ENCODE assay signal across 1 cellular context in genomic region chr22:48351376-48352085, GRCh38.
TF ChIP-seq lines count a peak whose summit lies in the region.

No MANE protein-coding gene starts in this region.

TF ChIP-seq in IMR-90, 13 proteins besides CTCF, POLR2A, EP300 and RAD21 (continued from another document):
- TF ChIP-seq FOS (IDR thresholded peaks at IDR 0.05; ENCODE audit: low read depth, low read length) (no peak), SMC3 (IDR thresholded peaks at IDR 0.05; ENCODE audit: low read depth, low read length) (no peak), MXI1 (IDR thresholded peaks at IDR 0.05; ENCODE audit: borderline replicate concordance, low read depth, low read length) (no peak), RFX5 (IDR thresholded peaks at IDR 0.05; ENCODE audit: low read depth, low read length) (no peak), MAFK (IDR thresholded peaks at IDR 0.05; ENCODE audit: low read depth, low read length) (no peak)
- TF ChIP-seq, protein P1, sequence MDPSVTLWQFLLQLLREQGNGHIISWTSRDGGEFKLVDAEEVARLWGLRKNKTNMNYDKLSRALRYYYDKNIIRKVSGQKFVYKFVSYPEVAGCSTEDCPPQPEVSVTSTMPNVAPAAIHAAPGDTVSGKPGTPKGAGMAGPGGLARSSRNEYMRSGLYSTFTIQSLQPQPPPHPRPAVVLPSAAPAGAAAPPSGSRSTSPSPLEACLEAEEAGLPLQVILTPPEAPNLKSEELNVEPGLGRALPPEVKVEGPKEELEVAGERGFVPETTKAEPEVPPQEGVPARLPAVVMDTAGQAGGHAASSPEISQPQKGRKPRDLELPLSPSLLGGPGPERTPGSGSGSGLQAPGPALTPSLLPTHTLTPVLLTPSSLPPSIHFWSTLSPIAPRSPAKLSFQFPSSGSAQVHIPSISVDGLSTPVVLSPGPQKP (IDR thresholded peaks at IDR 0.05; ENCODE audit: borderline replicate concordance, low read depth, low read length) = no peak
